In genomic region chr1:39105841-39106765, GRCh38 we compare ENCODE assay signal across 1 cellular context.
TF ChIP-seq lines count a peak whose summit lies in the region.

No MANE protein-coding gene starts in this region.

TF ChIP-seq in K562, 482 proteins besides CTCF, POLR2A, EP300 and RAD21 (continued from another document and continues in another):
- TF ChIP-seq ZNF609 (CRISPR knock-in tag; IDR thresholded peaks at IDR 0.05; ENCODE audit: borderline replicate concordance), result no peak
- no peak for TF ChIP-seq NBN (IDR thresholded peaks at IDR 0.05; ENCODE audit: low read depth)
- no peak for TF ChIP-seq ZBTB2 (IDR thresholded peaks at IDR 0.05)
- TF ChIP-seq ZNF41 (CRISPR knock-in tag; conservative IDR thresholded peaks at IDR 0.05), result no peak
- TF ChIP-seq ARID4B (CRISPR knock-in tag; IDR thresholded peaks at IDR 0.05), result 0 out of 2 replicates have a peak, but pooled peaks have one; percentile 32
- TF ChIP-seq CAMTA2 (CRISPR knock-in tag; conservative IDR thresholded peaks at IDR 0.05), result no peak
- no peak for TF ChIP-seq MLX (CRISPR knock-in tag; conservative IDR thresholded peaks at IDR 0.05)
- TF ChIP-seq NCOA6 (IDR thresholded peaks at IDR 0.05), result no peak
- TF ChIP-seq CEBPB (tag; IDR thresholded peaks at IDR 0.05), result no peak
- peak; percentile 79 for TF ChIP-seq ZNF263 (CRISPR knock-in tag; IDR thresholded peaks at IDR 0.05; ENCODE audit: borderline replicate concordance)
- TF ChIP-seq ZNF583 (CRISPR knock-in tag; IDR thresholded peaks at IDR 0.05), result 0 out of 2 replicates have a peak, but pooled peaks have one; percentile 26
- peak; percentile 17 for TF ChIP-seq TAF1 (IDR thresholded peaks at IDR 0.05; ENCODE audit: control insufficient read depth, extremely low read depth, insufficient read depth, low read length, severe bottlenecking)
- no peak for TF ChIP-seq FOXK1 (CRISPR knock-in tag; IDR thresholded peaks at IDR 0.05; ENCODE audit: borderline replicate concordance)
- no peak for TF ChIP-seq TCF3 (CRISPR knock-in tag; IDR thresholded peaks at IDR 0.05)
- TF ChIP-seq POU5F1 (IDR thresholded peaks at IDR 0.05; ENCODE audit: borderline replicate concordance, low read depth, low read length, partially characterized antibody), result no peak
- peak; percentile 29; the same call in 1 of the 2 replicates for TF ChIP-seq EGR1 (conservative IDR thresholded peaks at IDR 0.05)
- TF ChIP-seq TGIF2 (CRISPR knock-in tag; IDR thresholded peaks at IDR 0.05), result no peak
- no peak for TF ChIP-seq NRF1 (conservative IDR thresholded peaks at IDR 0.05 in 1 of 2, IDR thresholded peaks at IDR 0.05 in 1 of 2)
- no peak for TF ChIP-seq MYC (IDR thresholded peaks at IDR 0.05; ENCODE audit: low read depth, low read length)
- no peak for TF ChIP-seq MYC (CRISPR knock-in tag; IDR thresholded peaks at IDR 0.05; ENCODE audit: borderline replicate concordance, low read depth)
- peak; percentile 1 for TF ChIP-seq KDM5B (IDR thresholded peaks at IDR 0.05; ENCODE audit: insufficient replicate concordance, low read depth, low read length)
- TF ChIP-seq STAG1 (CRISPR knock-in tag; IDR thresholded peaks at IDR 0.05; ENCODE audit: borderline replicate concordance), result no peak
- TF ChIP-seq STAT6 (CRISPR knock-in tag; IDR thresholded peaks at IDR 0.05), result no peak
- no peak for TF ChIP-seq UBTF (IDR thresholded peaks at IDR 0.05; ENCODE audit: borderline replicate concordance in 1 of 2, low read depth in 2 of 2, low read length in 2 of 2)
- TF ChIP-seq FIP1L1 (IDR thresholded peaks at IDR 0.05; ENCODE audit: low read depth, low read length, poor library complexity, severe bottlenecking), result no peak
- TF ChIP-seq KAT2B (IDR thresholded peaks at IDR 0.05; ENCODE audit: low read depth, low read length), result no peak
- no peak for TF ChIP-seq HMG20A (CRISPR knock-in tag; conservative IDR thresholded peaks at IDR 0.05)
- TF ChIP-seq SMARCA5 (IDR thresholded peaks at IDR 0.05), result no peak
- TF ChIP-seq THRAP3 (IDR thresholded peaks at IDR 0.05; ENCODE audit: borderline replicate concordance), result no peak
- TF ChIP-seq TAF9B (IDR thresholded peaks at IDR 0.05; ENCODE audit: partially characterized antibody), result no peak
- TF ChIP-seq THRB (CRISPR knock-in tag; conservative IDR thresholded peaks at IDR 0.05), result no peak
- no peak for TF ChIP-seq KLF6 (CRISPR knock-in tag; IDR thresholded peaks at IDR 0.05; ENCODE audit: borderline replicate concordance)
- no peak for TF ChIP-seq ZNF511 (CRISPR knock-in tag; IDR thresholded peaks at IDR 0.05)
- peak; percentile 30 for TF ChIP-seq TBP (optimal IDR thresholded peaks at IDR 0.05; ENCODE audit: low read depth, low read length)
- no peak for TF ChIP-seq U2AF1 (optimal IDR thresholded peaks at IDR 0.05; ENCODE audit: low read depth, low read length)
- TF ChIP-seq SIN3A (IDR thresholded peaks at IDR 0.05; ENCODE audit: borderline replicate concordance in 2 of 2, control insufficient read depth in 1 of 2, low read depth in 2 of 2, low read length in 2 of 2), result 0 out of 4 replicates have a peak, but pooled peaks of 1 of the 2 experiments have one; percentile 46
- TF ChIP-seq PRDM10 (IDR thresholded peaks at IDR 0.05; ENCODE audit: partially characterized antibody), result peak; percentile 70
